In genomic region chr11:18013790-18014507, GRCh38 we compare ENCODE assay signal across 8 cellular contexts. TPM values are rescaled to one million over a fixed set of nuclear protein-coding genes. Genes with fewer than 3 reads are reported as not detected.
DNase-seq lines count a peak whose midpoint lies in the region; TF ChIP-seq lines count a peak whose summit lies in the region.

No MANE protein-coding gene starts in this region.

- H3K9me3 Mint-ChIP-seq in nephron = no peaks in the 10 kb centered on the region

- peak overlapping the region in 55 of 59 donors; percentile 53 to 96 (median 88) for H3K27ac ChIP-seq in dorsolateral prefrontal cortex

- peaks cover 25% of the 10 kb centered on the region for H3K27me3 Mint-ChIP-seq in nephron (ENCODE audit: low read depth)

- peak overlapping the region; percentile 95 to 99 (median 96) for H3K4me3 Mint-ChIP-seq in nephron

- DNase-seq in DMS 273 (lab: John Stamatoyannopoulos, UW; ENCODE audit: unreplicated experiment) = peak; percentile 36
- no peak for DNase-seq in DMS 273 treated with DMSO at 0.1 percent for 48 hours (lab: John Stamatoyannopoulos, UW)
- peak; percentile 61 for DNase-seq in OCI-M1 (lab: John Stamatoyannopoulos, UW)
- DNase-seq in dorsolateral prefrontal cortex = peak in 1 of 10 donors; percentile 7
- DNase-seq in NCI-H1105 treated with DMSO at 0.1 percent for 48 hours (lab: John Stamatoyannopoulos, UW) = no peak
- no peak for DNase-seq in A172 (ENCODE audit: low spot score)
- DNase-seq in NCI-H1417 treated with DMSO at 0.1 percent for 48 hours (lab: John Stamatoyannopoulos, UW) = no peak

- no peaks in the 10 kb centered on the region for H3K36me3 Mint-ChIP-seq in nephron (ENCODE audit: low read depth)

- peak overlapping the region; percentile 55 to 100 (median 89) for H3K4me3 ChIP-seq in dorsolateral prefrontal cortex

- no peak for TF ChIP-seq CTCF in dorsolateral prefrontal cortex (IDR thresholded peaks at IDR 0.05 in 54 of 56, conservative IDR thresholded peaks at IDR 0.05 in 2 of 56; ENCODE audit: low read depth in 1 of 56, partially characterized antibody in 56 of 56)
- no peak for TF ChIP-seq CTCF in nephron (IDR thresholded peaks at IDR 0.05; ENCODE audit: unreplicated experiment in 3 of 3)

- peaks cover 13% of the 10 kb centered on the region for H3K4me1 Mint-ChIP-seq in nephron

- H3K27ac Mint-ChIP-seq in nephron = peak overlapping the region; percentile 16 to 87 (median 61)

- intact Hi-C loops in dorsolateral prefrontal cortex (cut with DNase I) = loop anchor here (2.0 to 5.0 kb wide), 2 partner anchors 93 kb away; partner anchors contain the start of gene SAAL1 (in 2 of the 2)

- no peaks in the 10 kb centered on the region for H3K27me3 ChIP-seq in dorsolateral prefrontal cortex

RNA-seq across cellular contexts. Expression of gene SERGEF, which starts 1.1 kb away (rescaled TPM):
- total RNA-seq in dorsolateral prefrontal cortex = 100 to 1,000 TPM in 101 of 120 experiments, 10 to 100 TPM in 19; 58.0 to 174 (median 121) TPM
- 25.7 and 26.1 TPM in 2 replicates for total RNA-seq in A172 (2014; rRNA removed; shearing (Covaris generic))

RNA-seq across cellular contexts. Expression of gene TPH1, which starts 32.1 kb away (rescaled TPM):
- 1 to 10 TPM in 7 of 120 experiments, under 1 TPM in 96, not detected in 17; 0.07 to 2.3 (median 0.33) TPM for total RNA-seq in dorsolateral prefrontal cortex
- total RNA-seq in A172 (2014; rRNA removed; shearing (Covaris generic)) = not detected in 2 replicates

Comparison
In these comparisons a context has a peak if more than half of its experiments do, and no peak if none do; other contexts are left out.
1. DNase-seq: peak in DMS 273 (single experiment) and OCI-M1 (single experiment); none in DMS 273 treated with DMSO at 0.1 percent for 48 hours (single experiment), NCI-H1105 treated with DMSO at 0.1 percent for 48 hours (single experiment), A172 (single experiment) and NCI-H1417 treated with DMSO at 0.1 percent for 48 hours (single experiment).